ENCODE assay signal across 12 cellular contexts in the genomic region with DNA sequence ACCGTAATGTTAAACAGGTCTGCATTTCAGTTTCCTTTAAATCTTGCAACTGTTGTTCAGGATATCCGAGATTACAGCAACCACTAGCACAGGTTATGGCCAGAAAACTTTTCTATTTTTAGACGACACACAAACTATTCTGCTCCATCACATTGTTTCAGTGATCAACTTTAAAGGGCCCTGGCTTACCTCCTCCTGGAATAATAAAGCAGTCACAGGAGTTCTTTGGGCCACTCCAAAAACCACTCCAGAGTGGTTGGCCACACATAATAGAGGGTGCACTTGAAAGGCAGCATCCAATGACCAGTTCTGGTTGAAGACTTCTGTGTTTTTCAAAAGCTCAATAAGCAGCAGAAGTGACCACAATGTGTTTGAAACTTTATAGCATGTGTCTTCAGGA.
DNase-seq lines count a peak whose midpoint lies in the region; ATAC-seq and TF ChIP-seq lines count a peak whose summit lies in the region.
"Had no signal": no experiment of that assay in that cellular context is flagged by ENCODE, and none has a peak within 500 bp of the region (broad histone marks: within the 10 kb centered on the region; RNA-seq: fewer than 3 reads in every experiment).

No MANE protein-coding gene starts in this region.

- H3K9me3 ChIP-seq in right atrium auricular region = no peaks in the 10 kb centered on the region
- H3K9me3 ChIP-seq in OCI-LY7 (ENCODE audit: low read length) = no peaks in the 10 kb centered on the region
- H3K9me3 ChIP-seq: BLaER1 treated with 17β-estradiol and CSF1 and Interleukin-3, amounts not matched to agents 10 nM and 100 nM had no signal

- H3K27me3 ChIP-seq in right atrium auricular region = no peaks in the 10 kb centered on the region
- H3K27me3 ChIP-seq: BLaER1 treated with 17β-estradiol and CSF1 and Interleukin-3, amounts not matched to agents 10 nM and 100 nM had no signal

- H3K27ac ChIP-seq in right atrium auricular region (no peak overlapping the region), OCI-LY7 (ENCODE audit: low read depth, low read length, poor library complexity, severe bottlenecking) (no peak overlapping the region)
- H3K27ac ChIP-seq: BLaER1 treated with 17β-estradiol and CSF1 and Interleukin-3, amounts not matched to agents 10 nM and 100 nM; HL-60 had no signal

- no peaks in the 10 kb centered on the region for H4K20me1 ChIP-seq in OCI-LY7 (ENCODE audit: insufficient read depth, low read length)
- H4K20me1 ChIP-seq: BLaER1 treated with 17β-estradiol and CSF1 and Interleukin-3, amounts not matched to agents 10 nM and 100 nM had no signal

- H3K36me3 ChIP-seq in right atrium auricular region (no peaks in the 10 kb centered on the region), OCI-LY7 (ENCODE audit: insufficient read depth, low read length) (no peaks in the 10 kb centered on the region)

- no peak overlapping the region for H3K4me3 ChIP-seq in right atrium auricular region
- no peak overlapping the region for H3K4me3 ChIP-seq in OCI-LY7 (ENCODE audit: low read depth, low read length, poor library complexity, severe bottlenecking)
- H3K4me3 ChIP-seq: BLaER1 treated with 17β-estradiol and CSF1 and Interleukin-3, amounts not matched to agents 10 nM and 100 nM had no signal

- H3K9me2 ChIP-seq in OCI-LY7 (ENCODE audit: insufficient read depth, low read length) = no peaks in the 10 kb centered on the region

- H3K79me2 ChIP-seq in OCI-LY7 (ENCODE audit: insufficient read depth, low read depth, low read length) = no peaks in the 10 kb centered on the region

- intact Hi-C loops in Right ventricle myocardium inferior (cut with DNase I) = no loop called here
- intact Hi-C loops in cardiac septum (cut with DNase I) = no loop called here
- intact Hi-C loops in left ventricle myocardium superior (cut with micrococcal nuclease) = no loop called here
- intact Hi-C loops in OCI-LY7 (cut with micrococcal nuclease; ENCODE audit: unreplicated experiment) = no loop called here

- H3K4me2 ChIP-seq in OCI-LY7 (ENCODE audit: low read length) = no peak overlapping the region
- H3K4me2 ChIP-seq: BLaER1 treated with 17β-estradiol and CSF1 and Interleukin-3, amounts not matched to agents 10 nM and 100 nM had no signal

- BruUV-seq in OCI-LY7 (replicated peaks; lab: Mats Ljungman, UMichigan) = no TSS peak

- H2AFZ ChIP-seq in OCI-LY7 (ENCODE audit: low read length) = no peak overlapping the region

- ATAC-seq in Right ventricle myocardium inferior (peak; percentile 37), left ventricle myocardium superior (peak; percentile 62), HG02852 (IDR thresholded peaks at IDR 0.05; ENCODE audit: unreplicated experiment) (no peak)
- ATAC-seq: CD8-positive, alpha-beta T cell had no signal

- CTCF ChIA-PET in OCI-LY7 (lab: Charles Lee; ENCODE audit: unreplicated experiment) = no interaction called here

- H3K4me1 ChIP-seq in right atrium auricular region (no peaks in the 10 kb centered on the region), OCI-LY7 (ENCODE audit: insufficient read depth, low read length, poor library complexity, severe bottlenecking) (no peaks in the 10 kb centered on the region)
- H3K4me1 ChIP-seq: BLaER1 treated with 17β-estradiol and CSF1 and Interleukin-3, amounts not matched to agents 10 nM and 100 nM had no signal

- no peak for DNase-seq in Right ventricle myocardium inferior (ENCODE audit: missing footprints)
- DNase-seq in cardiac septum (ENCODE audit: low spot score) = no peak
- DNase-seq in left ventricle myocardium superior = no peak
- DNase-seq in right atrium auricular region (ENCODE audit: low spot score) = no peak
- peak; percentile 18 for DNase-seq in myocyte (ENCODE audit: low read depth)
- no peak for DNase-seq in OCI-LY7 (ENCODE audit: low spot score)
- DNase-seq: Calu3; CD8-positive, alpha-beta T cell; H9 had no signal

- TF ChIP-seq CTCF in right atrium auricular region (IDR thresholded peaks at IDR 0.05) = no peak
- TF ChIP-seq CTCF in OCI-LY7 (conservative IDR thresholded peaks at IDR 0.05; ENCODE audit: low read length) = no peak

- POLR2A ChIA-PET in OCI-LY7 (lab: Charles Lee) = no interaction called here
